In the genomic region with DNA sequence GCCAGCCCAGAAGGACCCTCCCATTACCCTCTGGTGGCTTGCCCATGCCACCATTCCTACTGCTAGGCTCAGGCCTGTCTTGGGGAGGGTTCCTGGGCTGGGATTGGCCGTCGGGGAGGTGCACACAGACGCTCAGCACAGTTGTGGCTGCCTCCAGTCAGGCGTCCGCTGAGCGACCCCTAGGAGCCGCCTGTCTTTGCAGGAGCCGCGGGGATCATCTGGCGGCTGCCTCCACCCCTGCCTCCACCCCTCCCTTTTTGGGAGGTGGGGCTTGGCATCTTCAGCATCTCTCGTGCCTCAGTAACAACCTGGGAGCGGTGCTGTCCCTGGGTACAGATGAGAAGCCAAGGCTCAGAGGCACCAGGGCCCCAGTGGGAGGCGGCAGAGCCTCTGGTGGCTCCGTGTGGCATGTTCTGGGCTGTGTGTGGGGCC, we compare ENCODE assay signal across 9 cellular contexts. TPM values are rescaled to one million over a fixed set of nuclear protein-coding genes. Genes with fewer than 3 reads are reported as not detected.
DNase-seq lines count a peak whose midpoint lies in the region; ATAC-seq, FAIRE-seq and TF ChIP-seq lines count a peak whose summit lies in the region.
"Had no signal": no experiment of that assay in that cellular context is flagged by ENCODE, and none has a peak within 500 bp of the region (broad histone marks: within the 10 kb centered on the region; RNA-seq: fewer than 3 reads in every experiment).

No MANE protein-coding gene starts in this region.

- in situ Hi-C loops in GM12878 (cut with MboI): no loop called here

- H3K9me3 ChIP-seq in GM12878 (replicated peaks; ENCODE audit: control insufficient read depth, insufficient read depth, low read length) (no peaks in the 10 kb centered on the region), left lung (no peaks in the 10 kb centered on the region), vagina (no peaks in the 10 kb centered on the region)

- 44% methylated on average over 14 of the region's 14 CpGs for WGBS in GM12878 (ENCODE audit: insufficient coverage, insufficient replicate concordance, low lambda C conversion rate, missing lambda C conversion rate)

- H3K27ac ChIP-seq in GM12878 (ENCODE audit: control insufficient read depth, insufficient read depth) (no peak overlapping the region), left lung (peak overlapping the region; percentile 84 to 93), vagina (peak overlapping the region; percentile 90)

- H3K36me3 Mint-ChIP-seq in activated naive CD4-positive, alpha-beta T cell treated with anti-CD3 and anti-CD28 coated beads for 36 hours (ENCODE audit: low read depth): no peaks in the 10 kb centered on the region
- H3K36me3 Mint-ChIP-seq: activated naive CD4-positive, alpha-beta T cell treated with anti-CD3 and anti-CD28 coated beads, Interleukin-2, amount 50 U/mL, for 72 hours had no signal

- SMC1A ChIA-PET in GM12878 (lab: Charles Lee; ENCODE audit: uncharacterized antibody, unreplicated experiment): interaction anchor here (1.9 kb wide), 1 partner anchor 78 kb away, joined by 4 read pairs; no protein-coding TSS in a partner anchor

- H3K36me3 ChIP-seq in GM12878 (ENCODE audit: control insufficient read depth in 2 of 2, insufficient read depth in 2 of 2, low read length in 1 of 2) (no peaks in the 10 kb centered on the region), left lung (no peaks in the 10 kb centered on the region), vagina (no peaks in the 10 kb centered on the region)

- no peak overlapping the region for H2AFZ ChIP-seq in GM12878 (ENCODE audit: control insufficient read depth, low read depth, low read length)

- H3K4me1 ChIP-seq in GM12878 (ENCODE audit: control insufficient read depth, insufficient read depth, low read length): no peaks in the 10 kb centered on the region
- peaks cover 25 to 72% of the 10 kb centered on the region in 2 donors for H3K4me1 ChIP-seq in left lung
- H3K4me1 ChIP-seq in vagina: peaks cover 96% of the 10 kb centered on the region

- no peaks in the 10 kb centered on the region for H3K79me2 ChIP-seq in GM12878 (ENCODE audit: control insufficient read depth, insufficient read depth, low read length)

- no peak overlapping the region for H3K4me2 ChIP-seq in GM12878 (ENCODE audit: control insufficient read depth, insufficient read depth)

- TF ChIP-seq RAD21 in GM12878 (IDR thresholded peaks at IDR 0.05; ENCODE audit: insufficient read depth, low read depth, low read length): no peak

- peak; percentile 24; the same call in 2 of the 3 replicates for ATAC-seq in GM12878
- peak; percentile 45 for ATAC-seq in left lung

- FAIRE-seq in GM12878 (lab: Jason Lieb, UNC): no peak

- no peak for TF ChIP-seq EP300 in GM12878 (IDR thresholded peaks at IDR 0.05; ENCODE audit: borderline replicate concordance in 1 of 2, control insufficient read depth in 1 of 2, low read depth in 2 of 2, low read length in 2 of 2)

- H4K20me1 ChIP-seq in GM12878 (ENCODE audit: control insufficient read depth, insufficient read depth): no peaks in the 10 kb centered on the region

- H3K4me3 Mint-ChIP-seq in activated naive CD4-positive, alpha-beta T cell treated with anti-CD3 and anti-CD28 coated beads for 36 hours: no peak overlapping the region

- H3K9me3 Mint-ChIP-seq in activated naive CD4-positive, alpha-beta T cell treated with anti-CD3 and anti-CD28 coated beads for 36 hours: no peaks in the 10 kb centered on the region
- H3K9me3 Mint-ChIP-seq: activated naive CD4-positive, alpha-beta T cell treated with anti-CD3 and anti-CD28 coated beads, Interleukin-2, amount 50 U/mL, for 72 hours had no signal

- CTCF ChIA-PET in activated naive CD4-positive, alpha-beta T cell treated with anti-CD3 and anti-CD28 coated beads for 36 hours (lab: Charles Lee): interaction anchor here (1.1 to 3.6 kb wide), 2 partner anchors 17 to 77 kb away, joined by 4 to 29 read pairs; no protein-coding TSS in a partner anchor
- CTCF ChIA-PET in GM12878 (lab: Yijun Ruan, JAX): no interaction called here

- no peaks in the 10 kb centered on the region for H3K27me3 Mint-ChIP-seq in activated naive CD4-positive, alpha-beta T cell treated with anti-CD3 and anti-CD28 coated beads for 36 hours (ENCODE audit: low read depth)

- H3K4me3 ChIP-seq in GM12878 (no peak overlapping the region), left lung (no peak overlapping the region), vagina (peak overlapping the region; percentile 3 to 9)

- H3K4me1 Mint-ChIP-seq in activated naive CD4-positive, alpha-beta T cell treated with anti-CD3 and anti-CD28 coated beads for 36 hours (ENCODE audit: low read depth): peaks cover 5% of the 10 kb centered on the region

- no TSS peak for BruUV-seq in GM12878 (replicated peaks; lab: Mats Ljungman, UMichigan)

- TF ChIP-seq CTCF in GM12878 (IDR thresholded peaks at IDR 0.05 in 2 of 3, conservative IDR thresholded peaks at IDR 0.05 in 1 of 3; ENCODE audit: control insufficient read depth in 2 of 3, extremely low read depth in 1 of 3, insufficient read depth in 1 of 3, low read depth in 3 of 3, low read length in 3 of 3) (no peak), left lung (IDR thresholded peaks at IDR 0.05) (no peak), vagina (IDR thresholded peaks at IDR 0.05) (peak in 1 of 3 experiments; percentile 13)

- RAD21 ChIA-PET in GM12878 (lab: Charles Lee; ENCODE audit: unreplicated experiment): interaction anchor here (2.3 kb wide), 1 partner anchor 77 kb away, joined by 15 read pairs; no protein-coding TSS in a partner anchor

- intact Hi-C loops in activated naive CD4-positive, alpha-beta T cell treated with anti-CD3 and anti-CD28 coated beads for 36 hours (cut with micrococcal nuclease): no loop called here
- intact Hi-C loops in GM12878 (cut with micrococcal nuclease; ENCODE audit: unreplicated experiment): no loop called here
- intact Hi-C loops in left lung (cut with DNase I): no loop called here
- intact Hi-C loops in vagina (cut with DNase I): no loop called here

- no peak overlapping the region for H3K27ac Mint-ChIP-seq in activated naive CD4-positive, alpha-beta T cell treated with anti-CD3 and anti-CD28 coated beads for 36 hours
- H3K27ac Mint-ChIP-seq: activated naive CD4-positive, alpha-beta T cell treated with anti-CD3 and anti-CD28 coated beads, Interleukin-2, amount 50 U/mL, for 72 hours had no signal

- H3K9ac ChIP-seq in GM12878 (ENCODE audit: control insufficient read depth, insufficient read depth, low read length): no peak overlapping the region

- no peak for TF ChIP-seq POLR2A in GM12878 (IDR thresholded peaks at IDR 0.05; ENCODE audit: low read depth, low read length)
- TF ChIP-seq POLR2A in vagina (IDR thresholded peaks at IDR 0.05): no peak

- no peaks in the 10 kb centered on the region for H3K27me3 ChIP-seq in GM12878 (replicated peaks in 1 of 2; ENCODE audit: control insufficient read depth in 2 of 2, insufficient read depth in 2 of 2, low read length in 1 of 2)
- no peaks in the 10 kb centered on the region for H3K27me3 ChIP-seq in left lung
- no peaks in the 10 kb centered on the region for H3K27me3 ChIP-seq in vagina

- POLR2A ChIA-PET in GM12878 (lab: Charles Lee): no interaction called here

- DNase-seq in activated naive CD4-positive, alpha-beta T cell treated with anti-CD3 and anti-CD28 coated beads for 36 hours: peak; percentile 24
- no peak for DNase-seq in activated naive CD4-positive, alpha-beta T cell treated with anti-CD3 and anti-CD28 coated beads, Interleukin-2, amount 50 U/mL, for 16 hours
- no peak for DNase-seq in GM12878 (ENCODE audit: low read depth, low spot score)
- DNase-seq in left lung: no peak
- no peak for DNase-seq in vagina (ENCODE audit: extremely low spot score in 2 of 2)
- DNase-seq in COLO668 (lab: John Stamatoyannopoulos, UW; ENCODE audit: unreplicated experiment): no peak
- DNase-seq in activated effector memory CD4-positive, alpha-beta T cell treated with Interleukin-2 at 50 U/mL for 16 hours: no peak
- no peak for DNase-seq in amygdala (lab: John Stamatoyannopoulos, UW)

TF ChIP-seq in GM12878, 131 proteins besides CTCF, POLR2A, EP300 and RAD21 (continues in another document):
- TF ChIP-seq MXI1 (IDR thresholded peaks at IDR 0.05; ENCODE audit: low read depth, low read length) (no peak), JUND (IDR thresholded peaks at IDR 0.05; ENCODE audit: low read depth, low read length) (no peak), TBL1XR1 (IDR thresholded peaks at IDR 0.05; ENCODE audit: low read depth, low read length) (no peak), RFX5 (IDR thresholded peaks at IDR 0.05; ENCODE audit: low read depth, low read length) (no peak), BCL11A (IDR thresholded peaks at IDR 0.05; ENCODE audit: low read depth, low read length) (no peak)

RNA-seq across cellular contexts. Expression of gene RXRA, which starts 39.6 kb away (rescaled TPM):
- 1 to 10 TPM; 2.1 to 2.2 TPM for total RNA-seq in activated naive CD4-positive, alpha-beta T cell treated with anti-CD3 and anti-CD28 coated beads for 36 hours
- 23.7 and 25.5 TPM in 2 replicates for total RNA-seq in GM12878 (2013; cell fraction: nucleolus; rRNA removed)
- total RNA-seq in GM12878 (2014; rRNA removed) (12.3 and 14.3 TPM in 2 replicates), GM12878 (2014; rRNA removed; fragmentation: Illumina TruSeq; extraction: Trizol) (2.9 and 3.4 TPM in 2 replicates), GM12878 (2021) (32.1 and 36.8 TPM in 2 replicates), left lung (10 to 100 TPM; 56.7 to 79.5 TPM), vagina (49.4 TPM)
- 7.1 TPM for polyA plus RNA-seq in GM12878 (2011; ENCODE audit: low read depth)
- polyA plus RNA-seq in GM12878 (2011; rRNA removed) (3.7 and 8.0 TPM in 2 replicates), GM12878 (2014; fragmentation: Illumina TruSeq; extraction: Trizol) (1.1 and 4.2 TPM in 2 replicates), GM12878 (2014; fragmentation: Nextera tagmentation; extraction: Ambion mirVana) (1 to 10 TPM in 1 of 2 experiments, under 1 TPM in 1; 0.89 to 2.9 TPM), GM12878 (2014; rRNA removed) (18.5 TPM in 2 replicates), GM12878 (2016; fragmentation: Nextera tagmentation; extraction: Ambion mirVana) (10 to 100 TPM; 24.1 to 28.3 TPM)
- 17.2 and 20.7 TPM in 2 replicates for polyA plus RNA-seq in GM12878 (2011; cell fraction: cytosol; rRNA removed)
- polyA plus RNA-seq in GM12878 (2011; cell fraction: nucleus; rRNA removed): 28.6 and 32.8 TPM in 2 replicates
- polyA plus RNA-seq in GM12878 (2012): 19.3 and 28.5 TPM in 2 replicates
- polyA minus RNA-seq in GM12878 (2011; rRNA and poly(A)+ RNA removed): 7.2 and 23.3 TPM in 2 replicates
- polyA minus RNA-seq in GM12878 (2011; cell fraction: cytosol; rRNA and poly(A)+ RNA removed): 12.4 and 14.7 TPM in 2 replicates
- polyA minus RNA-seq in GM12878 (2011; cell fraction: nucleus; rRNA and poly(A)+ RNA removed): 11.0 and 14.4 TPM in 2 replicates

Comparison
In these comparisons a context has a peak if more than half of its experiments do, and no peak if none do; other contexts are left out.
1. H3K4me3 ChIP-seq: peak in vagina (2 of 2); none in GM12878 (single experiment) and left lung (0 of 2).